Comparison of ENCODE assay signal across 2 cellular contexts in genomic region chr1:21519486-21520070, GRCh38. TPM values are rescaled to one million over a fixed set of nuclear protein-coding genes. Genes with fewer than 3 reads are reported as not detected.
"Had no signal": no experiment of that assay in that cellular context is flagged by ENCODE, and none has a peak within 500 bp of the region (broad histone marks: within the 10 kb centered on the region; RNA-seq: fewer than 3 reads in every experiment).

No MANE protein-coding gene starts in this region.

RNA-seq across cellular contexts. Expression of gene ALPL, which starts 10.4 kb away (rescaled TPM):
- total RNA-seq: mammary epithelial cell; natural killer cell treated with Interleukin-12 subunit alpha and Interleukin-12 subunit beta and Interleukin-15 and Interleukin-18, amount 100 ng/mL, for 72 hours had no signal
